In genomic region chr1:183318433-183318832, GRCh38 we compare ENCODE assay signal across 8 cellular contexts.
A peak's percentile ranks its signal among the peaks of the same experiment; 100 is the strongest.
DNase-seq lines count a peak whose midpoint lies in the region; ATAC-seq, FAIRE-seq and TF ChIP-seq lines count a peak whose summit lies in the region.

No MANE protein-coding gene starts in this region.

- H3K4me1 ChIP-seq in GM12878 (ENCODE audit: control insufficient read depth, insufficient read depth, low read length): peaks cover 6% of the 10 kb centered on the region
- H3K4me1 ChIP-seq in stomach smooth muscle (ENCODE audit: control insufficient read depth, insufficient read depth, low read length): peaks cover 24% of the 10 kb centered on the region

- no peaks in the 10 kb centered on the region for H3K9me3 Mint-ChIP-seq in activated T-cell treated with anti-CD3 and anti-CD28 coated beads, Interleukin-2, amount 50 U/mL, for 72 hours

- H3K9ac ChIP-seq in GM12878 (ENCODE audit: control insufficient read depth, insufficient read depth, low read length) (no peak overlapping the region), stomach smooth muscle (ENCODE audit: low read length in 2 of 2) (no peak overlapping the region)

- ATAC-seq in HG03442 (IDR thresholded peaks at IDR 0.05; ENCODE audit: unreplicated experiment) (peak; percentile 72), GM12878 (peak; percentile 96), HG03457 (IDR thresholded peaks at IDR 0.05; ENCODE audit: unreplicated experiment) (no peak)
- ATAC-seq in activated T-cell treated with anti-CD3 and anti-CD28 coated beads, Interleukin-2, amount 50 U/mL, for 72 hours (replicated peaks in 1 of 2): no peak

- peaks cover 11% of the 10 kb centered on the region for H3K27me3 Mint-ChIP-seq in activated T-cell treated with anti-CD3 and anti-CD28 coated beads, Interleukin-2, amount 50 U/mL, for 72 hours (ENCODE audit: low read depth)

- in situ Hi-C loops in GM12878 (cut with MboI): no loop called here

- SMC1A ChIA-PET in GM12878 (lab: Charles Lee; ENCODE audit: uncharacterized antibody, unreplicated experiment): interaction anchor here (0.8 to 13.2 kb wide), 23 partner anchors 8 to 357 kb away, joined by 3 to 152 read pairs (median 5); no protein-coding TSS in a partner anchor

- BruUV-seq in GM12878 (replicated peaks; lab: Mats Ljungman, UMichigan): no TSS peak

- CTCF ChIA-PET in GM12878 (lab: Yijun Ruan, JAX): interaction anchor here (0.6 to 6.6 kb wide), 24 partner anchors 10 to 442 kb away, joined by 3 to 146 read pairs (median 4); no protein-coding TSS in a partner anchor
- CTCF ChIA-PET in HEK293T (lab: Yijun Ruan, JAX): interaction anchor here (0.8 kb wide), 1 partner anchor 12 kb away, joined by 3 read pairs; no protein-coding TSS in a partner anchor

- H3K4me1 Mint-ChIP-seq in activated T-cell treated with anti-CD3 and anti-CD28 coated beads, Interleukin-2, amount 50 U/mL, for 72 hours (ENCODE audit: low read depth): peaks cover under 1% of the 10 kb centered on the region

- no peak overlapping the region for H3K27ac ChIP-seq in GM12878 (ENCODE audit: control insufficient read depth, insufficient read depth)
- H3K27ac ChIP-seq in stomach smooth muscle (ENCODE audit: low read length): peak overlapping the region; percentile 69

- FAIRE-seq in GM18507 (lab: Jason Lieb, UNC): peak; percentile 80
- FAIRE-seq in GM12878 (lab: Jason Lieb, UNC): no peak

- H3K9me3 ChIP-seq in GM12878 (replicated peaks; ENCODE audit: control insufficient read depth, insufficient read depth, low read length) (no peaks in the 10 kb centered on the region), stomach smooth muscle (ENCODE audit: control insufficient read depth in 2 of 2, low read length in 2 of 2) (no peaks in the 10 kb centered on the region)

- POLR2A ChIA-PET in GM12878 (lab: Charles Lee): interaction anchor here (0.6 to 2.8 kb wide), 6 partner anchors 12 to 40 kb away, joined by 3 to 8 read pairs (median 4); no protein-coding TSS in a partner anchor
- POLR2A ChIA-PET in HEK293T (lab: Yijun Ruan, JAX): no interaction called here

- RAD21 ChIA-PET in GM12878 (lab: Charles Lee; ENCODE audit: unreplicated experiment): interaction anchor here (0.9 to 6.2 kb wide), 11 partner anchors 12 to 356 kb away, joined by 3 to 114 read pairs (median 5); no protein-coding TSS in a partner anchor

- TF ChIP-seq CTCF in GM12878 (IDR thresholded peaks at IDR 0.05 in 2 of 3, conservative IDR thresholded peaks at IDR 0.05 in 1 of 3; ENCODE audit: control insufficient read depth in 2 of 3, extremely low read depth in 1 of 3, insufficient read depth in 1 of 3, low read depth in 3 of 3, low read length in 3 of 3): peak; percentile 44 to 92 (median 57); a peak in 5 of 6 replicates

- no peak overlapping the region; the same call in 1 of the 2 replicates for H3K4me2 ChIP-seq in GM12878 (ENCODE audit: control insufficient read depth, insufficient read depth)

- no peak for TF ChIP-seq EP300 in GM12878 (IDR thresholded peaks at IDR 0.05; ENCODE audit: borderline replicate concordance in 1 of 2, control insufficient read depth in 1 of 2, low read depth in 2 of 2, low read length in 2 of 2)

- TF ChIP-seq RAD21 in GM12878 (IDR thresholded peaks at IDR 0.05; ENCODE audit: insufficient read depth, low read depth, low read length): peak; percentile 82

- H4K20me1 ChIP-seq in GM12878 (ENCODE audit: control insufficient read depth, insufficient read depth): no peaks in the 10 kb centered on the region

- H3K79me2 ChIP-seq in GM12878 (ENCODE audit: control insufficient read depth, insufficient read depth, low read length): no peaks in the 10 kb centered on the region

- H3K36me3 ChIP-seq in GM12878 (ENCODE audit: control insufficient read depth in 2 of 2, insufficient read depth in 2 of 2, low read length in 1 of 2): no peaks in the 10 kb centered on the region
- no peaks in the 10 kb centered on the region for H3K36me3 ChIP-seq in stomach smooth muscle (ENCODE audit: control insufficient read depth in 2 of 2, insufficient read depth in 2 of 2, low read length in 2 of 2)

- WGBS in GM12878 (ENCODE audit: insufficient coverage, insufficient replicate concordance, low lambda C conversion rate, missing lambda C conversion rate): 0% methylated on average over 4 of the region's 4 CpGs

- TF ChIP-seq POLR2A in GM12878 (IDR thresholded peaks at IDR 0.05; ENCODE audit: low read depth, low read length): no peak

- H3K4me3 Mint-ChIP-seq in activated T-cell treated with anti-CD3 and anti-CD28 coated beads, Interleukin-2, amount 50 U/mL, for 72 hours: no peak overlapping the region

- H3K4me3 ChIP-seq in GM12878 (no peak overlapping the region), stomach smooth muscle (ENCODE audit: low read length in 2 of 2) (no peak overlapping the region)

- no peak overlapping the region for H3K27ac Mint-ChIP-seq in activated T-cell treated with anti-CD3 and anti-CD28 coated beads, Interleukin-2, amount 50 U/mL, for 72 hours

- H3K36me3 Mint-ChIP-seq in activated T-cell treated with anti-CD3 and anti-CD28 coated beads, Interleukin-2, amount 50 U/mL, for 72 hours (ENCODE audit: insufficient read depth in 2 of 2): no peaks in the 10 kb centered on the region

- H2AFZ ChIP-seq in GM12878 (ENCODE audit: control insufficient read depth, low read depth, low read length): peak overlapping the region; percentile 25

- DNase-seq in GM18507 (ENCODE audit: extremely low spot score, insufficient read length, low read depth) (peak; percentile 12), GM12878 (ENCODE audit: low read depth, low spot score) (peak; percentile 55), iPS-NIHi11 (ENCODE audit: low spot score) (peak; percentile 49), HEK293T (ENCODE audit: extremely low spot score) (no peak)
- DNase-seq in activated T-cell treated with anti-CD3 and anti-CD28 coated beads, Interleukin-2, amount 50 U/mL, for 72 hours: no peak

- H3K27me3 ChIP-seq in GM12878 (replicated peaks in 1 of 2; ENCODE audit: control insufficient read depth in 2 of 2, insufficient read depth in 2 of 2, low read length in 1 of 2) (no peaks in the 10 kb centered on the region), stomach smooth muscle (ENCODE audit: control insufficient read depth in 1 of 2, insufficient read depth in 2 of 2, low read length in 2 of 2) (no peaks in the 10 kb centered on the region)

- intact Hi-C loops in GM12878 (cut with micrococcal nuclease; ENCODE audit: unreplicated experiment): loop anchor here (1.0 kb wide), 2 partner anchors 37 to 356 kb away; no protein-coding TSS in a partner anchor

TF ChIP-seq in GM12878, 131 proteins besides CTCF, POLR2A, EP300 and RAD21 (continues in another document):
- TF ChIP-seq SIX5 (IDR thresholded peaks at IDR 0.05; ENCODE audit: low read depth, low read length, severe bottlenecking) (no peak), IKZF2 (IDR thresholded peaks at IDR 0.05) (peak; percentile 25 to 55; a peak in 1 of 4 replicates), ETV6 (conservative IDR thresholded peaks at IDR 0.05 in 1 of 2, IDR thresholded peaks at IDR 0.05 in 1 of 2; ENCODE audit: borderline replicate concordance in 1 of 2, low read depth in 1 of 2) (no peak)

TF ChIP-seq in HEK293T, 16 proteins besides CTCF, POLR2A, EP300 and RAD21:
- TF ChIP-seq TARDBP (IDR thresholded peaks at IDR 0.05) (no peak), BHLHE40 (IDR thresholded peaks at IDR 0.05; ENCODE audit: borderline replicate concordance) (no peak), FOXM1 (IDR thresholded peaks at IDR 0.05; ENCODE audit: borderline replicate concordance) (no peak), ELF4 (IDR thresholded peaks at IDR 0.05) (no peak), FOXK2 (IDR thresholded peaks at IDR 0.05) (no peak), SP1 (IDR thresholded peaks at IDR 0.05) (no peak), PKNOX1 (IDR thresholded peaks at IDR 0.05) (no peak), LEF1 (IDR thresholded peaks at IDR 0.05; ENCODE audit: borderline replicate concordance) (no peak), ZNF384 (IDR thresholded peaks at IDR 0.05) (no peak), HDGF (IDR thresholded peaks at IDR 0.05; ENCODE audit: borderline replicate concordance) (no peak), L3MBTL2 (conservative IDR thresholded peaks at IDR 0.05) (no peak), NFRKB (IDR thresholded peaks at IDR 0.05) (no peak), FOXA1 (IDR thresholded peaks at IDR 0.05) (no peak), ARNT (IDR thresholded peaks at IDR 0.05) (no peak), CTBP1 (IDR thresholded peaks at IDR 0.05; ENCODE audit: borderline replicate concordance) (no peak), SUZ12 (IDR thresholded peaks at IDR 0.05) (no peak)

Comparison
In these comparisons a context has a peak if more than half of its experiments do, and no peak if none do; other contexts are left out.
1. DNase-seq: peak in GM18507 (single experiment), GM12878 (single experiment) and iPS-NIHi11 (single experiment); none in HEK293T (single experiment) and activated T-cell treated with anti-CD3 and anti-CD28 coated beads, Interleukin-2, amount 50 U/mL, for 72 hours (0 of 2).
2. ATAC-seq: peak in HG03442 (single experiment) and GM12878 (single experiment); none in activated T-cell treated with anti-CD3 and anti-CD28 coated beads, Interleukin-2, amount 50 U/mL, for 72 hours (0 of 2) and HG03457 (single experiment).